ENCODE assay signal across 1 cellular context in the genomic region with DNA sequence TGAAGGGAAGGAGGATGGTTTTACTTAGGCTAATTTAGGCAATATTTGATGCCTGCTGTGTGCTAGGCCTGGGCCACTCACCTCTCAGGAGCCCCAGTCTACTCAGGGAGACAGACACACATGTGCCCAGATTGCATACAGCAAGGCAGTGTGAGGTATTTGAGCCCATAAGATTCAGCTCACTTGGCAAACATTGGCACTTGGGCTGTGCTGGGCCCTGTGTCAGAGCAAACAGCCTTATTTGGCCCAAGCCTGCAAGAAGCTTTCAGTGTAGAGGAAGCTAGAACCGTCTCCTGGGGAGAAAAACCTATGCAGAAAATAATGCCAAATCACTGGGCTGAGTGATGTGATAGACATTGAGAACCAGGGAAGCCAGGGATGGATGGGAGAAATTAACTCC.
TF ChIP-seq lines count a peak whose summit lies in the region.

No MANE protein-coding gene starts in this region.

TF ChIP-seq in IMR-90, 13 proteins besides CTCF, POLR2A, EP300 and RAD21:
- TF ChIP-seq, protein P1, sequence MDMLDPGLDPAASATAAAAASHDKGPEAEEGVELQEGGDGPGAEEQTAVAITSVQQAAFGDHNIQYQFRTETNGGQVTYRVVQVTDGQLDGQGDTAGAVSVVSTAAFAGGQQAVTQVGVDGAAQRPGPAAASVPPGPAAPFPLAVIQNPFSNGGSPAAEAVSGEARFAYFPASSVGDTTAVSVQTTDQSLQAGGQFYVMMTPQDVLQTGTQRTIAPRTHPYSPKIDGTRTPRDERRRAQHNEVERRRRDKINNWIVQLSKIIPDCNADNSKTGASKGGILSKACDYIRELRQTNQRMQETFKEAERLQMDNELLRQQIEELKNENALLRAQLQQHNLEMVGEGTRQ (IDR thresholded peaks at IDR 0.05; ENCODE audit: low read depth, low read length): no peak
- TF ChIP-seq BHLHE40 (IDR thresholded peaks at IDR 0.05; ENCODE audit: low read depth, low read length): no peak
- TF ChIP-seq SMC3 (IDR thresholded peaks at IDR 0.05; ENCODE audit: low read depth, low read length): no peak
- TF ChIP-seq MXI1 (IDR thresholded peaks at IDR 0.05; ENCODE audit: borderline replicate concordance, low read depth, low read length): no peak
- TF ChIP-seq NFE2L2 (IDR thresholded peaks at IDR 0.05; ENCODE audit: low read depth, low read length): no peak
- no peak for TF ChIP-seq MAFK (IDR thresholded peaks at IDR 0.05; ENCODE audit: low read depth, low read length)
- TF ChIP-seq CEBPB (IDR thresholded peaks at IDR 0.05; ENCODE audit: low read depth, low read length): no peak
- no peak for TF ChIP-seq FOS (IDR thresholded peaks at IDR 0.05; ENCODE audit: low read depth, low read length)
- TF ChIP-seq RFX5 (IDR thresholded peaks at IDR 0.05; ENCODE audit: low read depth, low read length): no peak
- TF ChIP-seq, protein P2, sequence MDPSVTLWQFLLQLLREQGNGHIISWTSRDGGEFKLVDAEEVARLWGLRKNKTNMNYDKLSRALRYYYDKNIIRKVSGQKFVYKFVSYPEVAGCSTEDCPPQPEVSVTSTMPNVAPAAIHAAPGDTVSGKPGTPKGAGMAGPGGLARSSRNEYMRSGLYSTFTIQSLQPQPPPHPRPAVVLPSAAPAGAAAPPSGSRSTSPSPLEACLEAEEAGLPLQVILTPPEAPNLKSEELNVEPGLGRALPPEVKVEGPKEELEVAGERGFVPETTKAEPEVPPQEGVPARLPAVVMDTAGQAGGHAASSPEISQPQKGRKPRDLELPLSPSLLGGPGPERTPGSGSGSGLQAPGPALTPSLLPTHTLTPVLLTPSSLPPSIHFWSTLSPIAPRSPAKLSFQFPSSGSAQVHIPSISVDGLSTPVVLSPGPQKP (IDR thresholded peaks at IDR 0.05; ENCODE audit: borderline replicate concordance, low read depth, low read length): no peak
- no peak for TF ChIP-seq CHD1 (IDR thresholded peaks at IDR 0.05; ENCODE audit: low read depth, low read length)
- no peak for TF ChIP-seq RCOR1 (IDR thresholded peaks at IDR 0.05; ENCODE audit: insufficient replicate concordance, low read length)
- no peak for TF ChIP-seq MAZ (IDR thresholded peaks at IDR 0.05; ENCODE audit: borderline replicate concordance, low read depth, low read length)
